In the genomic region with DNA sequence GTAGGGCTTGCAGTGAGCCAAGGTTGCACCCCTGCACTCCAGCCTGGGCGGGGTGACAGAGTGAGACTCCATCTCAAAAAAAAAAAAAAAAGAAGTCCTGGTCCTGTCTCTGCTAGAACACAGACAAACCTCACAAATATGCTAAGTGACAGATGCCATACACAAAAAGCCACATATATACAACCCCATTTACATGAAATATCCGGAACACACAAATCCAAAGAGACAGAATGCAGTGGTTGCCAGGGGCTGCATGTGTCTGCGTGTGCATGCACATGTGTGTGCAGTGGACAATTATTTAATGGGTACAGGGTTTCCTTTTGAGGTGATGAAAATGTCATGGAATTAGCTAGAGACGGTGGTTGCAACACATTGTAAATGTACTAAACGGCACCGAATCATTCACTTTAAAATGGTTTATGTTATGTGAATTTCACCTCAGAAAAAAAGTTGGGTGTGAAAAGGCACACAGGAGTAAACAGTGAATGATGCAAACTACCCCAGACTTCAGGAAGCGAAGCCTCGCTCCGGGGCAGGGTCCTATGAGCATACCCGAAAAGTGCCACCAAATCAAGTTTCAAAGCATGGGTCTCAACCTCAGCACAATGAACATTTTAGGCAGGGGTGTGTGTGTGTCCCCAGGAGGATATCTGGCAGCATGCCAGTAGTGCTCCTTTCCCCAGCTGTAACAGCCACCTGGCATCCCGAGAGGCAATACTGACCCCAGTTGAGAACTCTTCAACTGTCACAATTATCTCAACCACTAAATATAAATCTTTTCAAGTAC, we compare ENCODE assay signal across 11 cellular contexts. TPM values are rescaled to one million over a fixed set of nuclear protein-coding genes. Genes with fewer than 3 reads are reported as not detected.
DNase-seq lines count a peak whose midpoint lies in the region; ATAC-seq and TF ChIP-seq lines count a peak whose summit lies in the region.
"Had no signal": no experiment of that assay in that cellular context is flagged by ENCODE, and none has a peak within 500 bp of the region (broad histone marks: within the 10 kb centered on the region; RNA-seq: fewer than 3 reads in every experiment).

No MANE protein-coding gene starts in this region.

- peak overlapping the region; percentile 99 for H3K27ac ChIP-seq in Karpas-422 (ENCODE audit: low read length)
- peak overlapping the region; percentile 77 for H3K27ac ChIP-seq in VCaP
- no peak overlapping the region for H3K27ac ChIP-seq in coronary artery
- H3K27ac ChIP-seq: SJSA1 had no signal

- peaks cover 3% of the 10 kb centered on the region for H3K9me3 Mint-ChIP-seq in nephron progenitor cell

- TF ChIP-seq CTCF in VCaP (conservative IDR thresholded peaks at IDR 0.05) = no peak
- TF ChIP-seq CTCF in nephron progenitor cell (IDR thresholded peaks at IDR 0.05) = no peak
- no peak for TF ChIP-seq CTCF in coronary artery (IDR thresholded peaks at IDR 0.05)

- peaks cover 60% of the 10 kb centered on the region for H3K36me3 Mint-ChIP-seq in nephron progenitor cell (ENCODE audit: low read depth)

- peaks cover 11% of the 10 kb centered on the region for H3K4me1 Mint-ChIP-seq in nephron progenitor cell

- H3K79me2 ChIP-seq in Karpas-422 (ENCODE audit: low read length) = peaks cover 87% of the 10 kb centered on the region

- H3K27me3 Mint-ChIP-seq in nephron progenitor cell (ENCODE audit: low read depth, poor library complexity) = no peaks in the 10 kb centered on the region
- H3K27me3 Mint-ChIP-seq: progenitor cell of endocrine pancreas had no signal

- peaks cover 75% of the 10 kb centered on the region for H3K4me1 ChIP-seq in Karpas-422 (ENCODE audit: low read length)

- H3K27me3 ChIP-seq in Karpas-422 (ENCODE audit: low read length) = no peaks in the 10 kb centered on the region
- H3K27me3 ChIP-seq: SJSA1 had no signal

- H3K4me3 Mint-ChIP-seq in nephron progenitor cell = no peak overlapping the region

- H3K4me3 ChIP-seq in Karpas-422 (ENCODE audit: low read length) (peak overlapping the region; percentile 61), coronary artery (no peak overlapping the region)
- H3K4me3 ChIP-seq: SJSA1 had no signal

- no peak overlapping the region for H2AFZ ChIP-seq in Karpas-422 (ENCODE audit: low read length)

- H3K9me2 ChIP-seq in Karpas-422 (replicated peaks; ENCODE audit: insufficient read depth, low read length) = no peaks in the 10 kb centered on the region

- peak overlapping the region; percentile 62 for H3K27ac Mint-ChIP-seq in nephron progenitor cell

- peaks cover 7% of the 10 kb centered on the region for H4K20me1 ChIP-seq in Karpas-422 (ENCODE audit: insufficient read depth, low read depth, low read length)

- no peak for ATAC-seq in GM18505 (IDR thresholded peaks at IDR 0.05; ENCODE audit: unreplicated experiment)

- H3K9ac ChIP-seq in Karpas-422 (ENCODE audit: low read length) = peak overlapping the region; percentile 71

- H3K4me2 ChIP-seq in Karpas-422 (ENCODE audit: low read depth, low read length, poor library complexity, severe bottlenecking) = peak overlapping the region; percentile 89

- H3K36me3 ChIP-seq in Karpas-422 (ENCODE audit: insufficient read depth, low read length) = 0 out of 2 replicates have a peak, but pooled peaks cover 9% of the 10 kb centered on the region

- no peak for TF ChIP-seq POLR2A in GM18505 (IDR thresholded peaks at IDR 0.05; ENCODE audit: borderline replicate concordance, extremely low read depth, insufficient read depth, insufficient read length)

- no peaks in the 10 kb centered on the region for H3K9me3 ChIP-seq in Karpas-422 (ENCODE audit: low read length)
- H3K9me3 ChIP-seq: SJSA1 had no signal

- DNase-seq in NCI-H1092 treated with DMSO at 0.1 percent for 48 hours (lab: John Stamatoyannopoulos, UW) (peak; percentile 24), NCI-H1092 (lab: John Stamatoyannopoulos, UW) (no peak), Karpas-422 (peak; percentile 93), nephron progenitor cell (no peak), coronary artery (ENCODE audit: low spot score) (no peak)
- no peak for DNase-seq in activated naive CD4-positive, alpha-beta T cell treated with anti-CD3 and anti-CD28 coated beads, Interleukin-2, amount 50 U/mL, for 16 hours
- DNase-seq: dermis blood vessel endothelial cell had no signal

RNA-seq across cellular contexts. Expression of a gene that starts 48.3 kb away (rescaled TPM):
- total RNA-seq in Karpas-422 (2014; rRNA removed; shearing (Covaris generic); ENCODE audit: low replicate concordance) = 65.7 and 93.7 TPM in 2 replicates

Comparison
In these comparisons a context has a peak if more than half of its experiments do, and no peak if none do; other contexts are left out.
1. DNase-seq: peak in NCI-H1092 treated with DMSO at 0.1 percent for 48 hours (single experiment) and Karpas-422 (single experiment); none in NCI-H1092 (single experiment), nephron progenitor cell (single experiment), activated naive CD4-positive, alpha-beta T cell treated with anti-CD3 and anti-CD28 coated beads, Interleukin-2, amount 50 U/mL, for 16 hours (single experiment) and coronary artery (single experiment).
2. H3K27ac ChIP-seq: peak in Karpas-422 (single experiment) and VCaP (single experiment); none in coronary artery (0 of 2).